In genomic region chr11:10455637-10456487, GRCh38 we compare ENCODE assay signal across 8 cellular contexts. TPM values are rescaled to one million over a fixed set of nuclear protein-coding genes. Genes with fewer than 3 reads are reported as not detected.
DNase-seq lines count a peak whose midpoint lies in the region; ATAC-seq and FAIRE-seq lines count a peak whose summit lies in the region.

No MANE protein-coding gene starts in this region.

- DNase-seq in DMS79 treated with DMSO at 0.1 percent for 48 hours (lab: John Stamatoyannopoulos, UW) (peak; percentile 81), HT1080 (ENCODE audit: low read depth) (peak; percentile 77), RCC 7860 (ENCODE audit: low spot score) (peak; percentile 74), globus pallidus (ENCODE audit: low spot score) (peak; percentile 60), posterior cingulate gyrus (peak in 9 of 10 donors; percentile 38 to 95 (median 54)), ureter (ENCODE audit: low spot score) (peak; percentile 81)
- peak; percentile 61 for DNase-seq in activated T-helper 9 cell treated with anti-CD3 and anti-CD28 coated beads, Interleukin-2, amount 50 U/mL, for 16 hours (ENCODE audit: low read depth)

- FAIRE-seq in RCC 7860 (lab: Jason Lieb, UNC), result no peak

- intact Hi-C loops in posterior cingulate gyrus (cut with DNase I), result no loop called here

- peak; percentile 56 for ATAC-seq in GM21390 (IDR thresholded peaks at IDR 0.05; ENCODE audit: unreplicated experiment)

RNA-seq across cellular contexts. Expression of gene AMPD3, which starts 0.8 kb away (rescaled TPM):
- 4.5 and 6.8 TPM in 2 replicates for total RNA-seq in HT1080 (2014; rRNA removed; shearing (Covaris generic))
- 8.6 and 9.7 TPM in 2 replicates for polyA plus RNA-seq in HT1080 (2015; cell fraction: cytosol; rRNA removed)
- 24.8 and 26.1 TPM in 2 replicates for polyA plus RNA-seq in HT1080 (2015; cell fraction: nucleus; rRNA removed)
- 24.7 TPM for total RNA-seq in ureter

Comparison
In these comparisons a context has a peak if more than half of its experiments do, and no peak if none do; other contexts are left out.
1. Peak in every context shown above with its lines: DNase-seq and ATAC-seq.